In the genomic region with DNA sequence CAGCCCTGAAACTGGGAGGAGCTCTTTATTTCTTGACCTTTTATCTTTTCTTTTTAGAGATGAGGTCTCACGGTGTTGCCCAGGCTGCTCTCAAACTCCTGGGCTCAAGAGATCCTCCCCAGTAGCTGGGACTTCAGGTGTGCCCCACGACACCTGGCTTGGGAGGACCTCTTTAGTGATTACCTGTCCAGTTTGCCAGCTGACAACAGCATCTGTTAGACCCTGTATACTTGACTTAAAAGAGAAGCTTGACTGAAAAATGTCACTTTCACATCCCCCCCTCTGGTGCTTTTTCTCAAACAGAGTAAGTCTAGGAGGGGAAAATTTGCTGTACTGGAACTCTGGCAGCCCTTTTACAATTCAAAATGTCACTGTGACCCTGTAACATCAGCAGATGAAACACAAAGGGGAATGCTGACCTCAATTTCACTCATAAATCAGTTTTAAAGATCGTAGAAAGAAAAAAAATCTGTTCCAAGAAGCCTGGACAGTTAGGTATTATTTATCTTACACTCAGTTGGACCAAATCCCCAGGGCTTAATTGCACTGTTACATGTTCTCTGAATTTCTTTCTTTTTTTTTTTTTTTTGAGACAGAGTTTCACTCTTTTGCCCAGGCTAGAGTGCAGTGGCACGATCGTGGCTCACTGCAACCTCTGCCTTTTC, we compare ENCODE assay signal across 14 cellular contexts. TPM values are rescaled to one million over a fixed set of nuclear protein-coding genes. Genes with fewer than 3 reads are reported as not detected.
DNase-seq lines count a peak whose midpoint lies in the region; ATAC-seq and TF ChIP-seq lines count a peak whose summit lies in the region.
"Had no signal": no experiment of that assay in that cellular context is flagged by ENCODE, and none has a peak within 500 bp of the region (broad histone marks: within the 10 kb centered on the region; RNA-seq: fewer than 3 reads in every experiment).

No MANE protein-coding gene starts in this region.

- no peak overlapping the region for H3K4me3 ChIP-seq in KMS-11 (IDR thresholded peaks at IDR 0.05; ENCODE audit: insufficient read depth, low read depth, low read length)
- H3K4me3 ChIP-seq in endodermal cell (ENCODE audit: low read length): no peak overlapping the region
- no peak overlapping the region for H3K4me3 ChIP-seq in subcutaneous abdominal adipose tissue (ENCODE audit: low read depth in 1 of 5, low read length in 5 of 5)
- H3K4me3 ChIP-seq: SJSA1 had no signal

- no peak for TF ChIP-seq CTCF in activated CD8-positive, alpha-beta T cell treated with anti-CD3 and anti-CD28 coated beads for 36 hours (IDR thresholded peaks at IDR 0.05)
- no peak for TF ChIP-seq CTCF in KMS-11 (conservative IDR thresholded peaks at IDR 0.05; ENCODE audit: low read depth, low read length)
- TF ChIP-seq CTCF in endodermal cell (conservative IDR thresholded peaks at IDR 0.05): no peak

- peak overlapping the region; percentile 74 for H3K4me3 Mint-ChIP-seq in activated CD8-positive, alpha-beta T cell treated with anti-CD3 and anti-CD28 coated beads for 36 hours
- no peak overlapping the region for H3K4me3 Mint-ChIP-seq in activated CD8-positive, alpha-beta T cell treated with anti-CD3 and anti-CD28 coated beads, Interleukin-2, amount 10 ng/mL, durations not matched to agents 7 days and 5 days
- no peak overlapping the region for H3K4me3 Mint-ChIP-seq in endodermal cell

- H3K4me1 ChIP-seq in KMS-11 (ENCODE audit: low read depth, poor library complexity, severe bottlenecking): peaks cover 49% of the 10 kb centered on the region
- H3K4me1 ChIP-seq in endodermal cell (ENCODE audit: control insufficient read depth, insufficient read depth, low read length): peaks cover 5% of the 10 kb centered on the region
- H3K4me1 ChIP-seq in subcutaneous abdominal adipose tissue (ENCODE audit: control insufficient read depth in 5 of 5, insufficient read depth in 5 of 5, low read length in 5 of 5): peaks cover 2 to 27% (median 22%) of the 10 kb centered on the region in 5 donors

- peak overlapping the region; percentile 97 for H3K27ac Mint-ChIP-seq in activated CD8-positive, alpha-beta T cell treated with anti-CD3 and anti-CD28 coated beads for 36 hours
- H3K27ac Mint-ChIP-seq in activated CD8-positive, alpha-beta T cell treated with anti-CD3 and anti-CD28 coated beads, Interleukin-2, amount 10 ng/mL, durations not matched to agents 7 days and 5 days: no peak overlapping the region
- no peak overlapping the region for H3K27ac Mint-ChIP-seq in endodermal cell

- H3K27me3 ChIP-seq in KMS-11 (ENCODE audit: insufficient read depth, low read depth) (no peaks in the 10 kb centered on the region), endodermal cell (ENCODE audit: control insufficient read depth, insufficient read depth, low read length, poor library complexity, severe bottlenecking) (peaks cover 23% of the 10 kb centered on the region), subcutaneous abdominal adipose tissue (ENCODE audit: control insufficient read depth in 5 of 5, insufficient read depth in 4 of 5, low read length in 5 of 5) (no peaks in the 10 kb centered on the region)
- H3K27me3 ChIP-seq: SJSA1 had no signal

- no peaks in the 10 kb centered on the region for H3K9me3 Mint-ChIP-seq in activated CD8-positive, alpha-beta T cell treated with anti-CD3 and anti-CD28 coated beads for 36 hours
- no peaks in the 10 kb centered on the region for H3K9me3 Mint-ChIP-seq in activated CD8-positive, alpha-beta T cell treated with anti-CD3 and anti-CD28 coated beads, Interleukin-2, amount 10 ng/mL, durations not matched to agents 7 days and 5 days (ENCODE audit: insufficient read depth)
- H3K9me3 Mint-ChIP-seq in endodermal cell: no peaks in the 10 kb centered on the region

- H3K27ac ChIP-seq in KMS-11: peak overlapping the region; percentile 83
- H3K27ac ChIP-seq in endodermal cell (ENCODE audit: low read depth, low read length): no peak overlapping the region
- H3K27ac ChIP-seq in subcutaneous abdominal adipose tissue (ENCODE audit: low read depth, low read length): peak overlapping the region; percentile 91

- H3K9me3 ChIP-seq in endodermal cell (ENCODE audit: control insufficient read depth, low read length): no peaks in the 10 kb centered on the region
- H3K9me3 ChIP-seq in subcutaneous abdominal adipose tissue (ENCODE audit: control insufficient read depth in 5 of 5, low read length in 5 of 5): no peaks in the 10 kb centered on the region
- H3K9me3 ChIP-seq: SJSA1 had no signal

- CTCF ChIA-PET in activated CD8-positive, alpha-beta T cell treated with anti-CD3 and anti-CD28 coated beads for 36 hours (lab: Charles Lee): interaction anchor here (0.7 to 12.9 kb wide), 21 partner anchors 10 to 228 kb away, joined by 3 to 419 read pairs (median 9); a partner anchor contains a TSS
- CTCF ChIA-PET in activated CD8-positive, alpha-beta T cell treated with anti-CD3 and anti-CD28 coated beads, Interleukin-2, amount 10 ng/mL, durations not matched to agents 7 days and 5 days (lab: Charles Lee): interaction anchor here (0.6 to 14.8 kb wide), 20 partner anchors 15 to 391 kb away, joined by 3 to 645 read pairs (median 9); a partner anchor contains a TSS

- POLR2A ChIA-PET in activated CD8-positive, alpha-beta T cell treated with anti-CD3 and anti-CD28 coated beads for 36 hours (lab: Charles Lee): interaction anchor here (0.9 to 6.8 kb wide), 5 partner anchors 12 to 112 kb away, joined by 3 to 83 read pairs (median 10); a partner anchor contains a TSS
- POLR2A ChIA-PET in activated CD8-positive, alpha-beta T cell treated with anti-CD3 and anti-CD28 coated beads, Interleukin-2, amount 10 ng/mL, durations not matched to agents 7 days and 5 days (lab: Charles Lee): interaction anchor here (0.6 to 3.7 kb wide), 7 partner anchors 15 to 112 kb away, joined by 3 to 27 read pairs (median 8); a partner anchor contains a TSS

- DNase-seq in activated CD8-positive, alpha-beta T cell treated with anti-CD3 and anti-CD28 coated beads for 36 hours: no peak
- DNase-seq in activated CD8-positive, alpha-beta T cell treated with anti-CD3 and anti-CD28 coated beads, Interleukin-2, amount 10 ng/mL, durations not matched to agents 7 days and 5 days: no peak
- DNase-seq in endodermal cell: peak; percentile 43
- DNase-seq in NCI-H2029 treated with DMSO at 0.1 percent for 48 hours (lab: John Stamatoyannopoulos, UW): no peak
- DNase-seq in cerebellum (ENCODE audit: low spot score): no peak
- DNase-seq: ACHN; DMS 273 treated with DMSO at 0.1 percent for 48 hours; NCI-H2171; stimulated activated naive CD4-positive, alpha-beta T cell treated with Interleukin-2 at 50 U/mL for 16 hours had no signal

- H3K4me2 ChIP-seq in KMS-11: peak overlapping the region; percentile 64

- WGBS in endodermal cell (ENCODE audit: insufficient coverage in 1 of 2, insufficient read length in 1 of 2), 2 experiments: 90 to 91% methylated on average over 5 of the region's 5 CpGs

- no peak overlapping the region for H2AFZ ChIP-seq in KMS-11 (ENCODE audit: low read depth)

- H3K36me3 Mint-ChIP-seq in activated CD8-positive, alpha-beta T cell treated with anti-CD3 and anti-CD28 coated beads for 36 hours (ENCODE audit: low read depth): peaks cover 10% of the 10 kb centered on the region
- H3K36me3 Mint-ChIP-seq in activated CD8-positive, alpha-beta T cell treated with anti-CD3 and anti-CD28 coated beads, Interleukin-2, amount 10 ng/mL, durations not matched to agents 7 days and 5 days (ENCODE audit: low read depth): peaks cover 5% of the 10 kb centered on the region
- no peaks in the 10 kb centered on the region for H3K36me3 Mint-ChIP-seq in endodermal cell (ENCODE audit: low read depth)

- peak overlapping the region; percentile 78; the same call in 1 of the 2 replicates for H3K9ac ChIP-seq in KMS-11
- no peak overlapping the region for H3K9ac ChIP-seq in endodermal cell (ENCODE audit: extremely low read depth, low read length, poor library complexity, severe bottlenecking)
- H3K9ac ChIP-seq in subcutaneous abdominal adipose tissue (ENCODE audit: low read length in 5 of 5): no peak overlapping the region

- no peaks in the 10 kb centered on the region for H4K20me1 ChIP-seq in KMS-11 (ENCODE audit: insufficient read depth)

- no peak for ATAC-seq in activated CD8-positive, alpha-beta T cell treated with anti-CD3 and anti-CD28 coated beads for 36 hours
- ATAC-seq in activated CD8-positive, alpha-beta T cell treated with anti-CD3 and anti-CD28 coated beads, Interleukin-2, amount 10 ng/mL, durations not matched to agents 7 days and 5 days: no peak
- no peak for ATAC-seq in HG02938 (IDR thresholded peaks at IDR 0.05; ENCODE audit: unreplicated experiment)
- ATAC-seq: esophagus mucosa had no signal

- no peaks in the 10 kb centered on the region for H3K36me3 ChIP-seq in KMS-11 (ENCODE audit: insufficient read depth)
- H3K36me3 ChIP-seq in endodermal cell (ENCODE audit: control insufficient read depth, insufficient read depth, low read length): no peaks in the 10 kb centered on the region
- H3K36me3 ChIP-seq in subcutaneous abdominal adipose tissue (ENCODE audit: control insufficient read depth in 5 of 5, insufficient read depth in 5 of 5, low read length in 5 of 5): no peaks in the 10 kb centered on the region

- H3K27me3 Mint-ChIP-seq in activated CD8-positive, alpha-beta T cell treated with anti-CD3 and anti-CD28 coated beads for 36 hours: no peaks in the 10 kb centered on the region
- H3K27me3 Mint-ChIP-seq in activated CD8-positive, alpha-beta T cell treated with anti-CD3 and anti-CD28 coated beads, Interleukin-2, amount 10 ng/mL, durations not matched to agents 7 days and 5 days (ENCODE audit: low read depth): no peaks in the 10 kb centered on the region
- peaks cover 21% of the 10 kb centered on the region for H3K27me3 Mint-ChIP-seq in endodermal cell (ENCODE audit: insufficient read depth)

- peaks cover 28% of the 10 kb centered on the region for H3K79me2 ChIP-seq in KMS-11 (ENCODE audit: insufficient read depth, low read depth)

- peaks cover 34% of the 10 kb centered on the region for H3K4me1 Mint-ChIP-seq in activated CD8-positive, alpha-beta T cell treated with anti-CD3 and anti-CD28 coated beads for 36 hours (ENCODE audit: low read depth)
- peaks cover 30% of the 10 kb centered on the region for H3K4me1 Mint-ChIP-seq in activated CD8-positive, alpha-beta T cell treated with anti-CD3 and anti-CD28 coated beads, Interleukin-2, amount 10 ng/mL, durations not matched to agents 7 days and 5 days (ENCODE audit: low read depth)
- peaks cover 5% of the 10 kb centered on the region for H3K4me1 Mint-ChIP-seq in endodermal cell

- intact Hi-C loops in activated CD8-positive, alpha-beta T cell treated with anti-CD3 and anti-CD28 coated beads for 36 hours (cut with micrococcal nuclease): loop anchor here (5.0 kb wide), 2 partner anchors 69 to 214 kb away; a partner anchor contains a TSS

RNA-seq across cellular contexts. Expression of a gene that starts 1.8 kb away (rescaled TPM):
- total RNA-seq in activated CD8-positive, alpha-beta T cell treated with anti-CD3 and anti-CD28 coated beads for 36 hours: 10 to 100 TPM; 19.2 to 23.6 TPM
- 10 to 100 TPM; 13.0 to 17.9 TPM for total RNA-seq in activated CD8-positive, alpha-beta T cell treated with anti-CD3 and anti-CD28 coated beads, Interleukin-2, amount 10 ng/mL, durations not matched to agents 7 days and 5 days
- 10 to 100 TPM in 1 of 2 donors, 1 to 10 TPM in 1; 9.0 to 13.7 TPM for total RNA-seq in endodermal cell
- 3.0 TPM for polyA plus RNA-seq in endodermal cell (2013, experiment 1 of 2)
- polyA plus RNA-seq in endodermal cell (2013, experiment 2 of 2): 3.6 TPM
- total RNA-seq in cerebellum: 8.7 TPM
